Comparison of ENCODE assay signal across 8 cellular contexts in the genomic region with DNA sequence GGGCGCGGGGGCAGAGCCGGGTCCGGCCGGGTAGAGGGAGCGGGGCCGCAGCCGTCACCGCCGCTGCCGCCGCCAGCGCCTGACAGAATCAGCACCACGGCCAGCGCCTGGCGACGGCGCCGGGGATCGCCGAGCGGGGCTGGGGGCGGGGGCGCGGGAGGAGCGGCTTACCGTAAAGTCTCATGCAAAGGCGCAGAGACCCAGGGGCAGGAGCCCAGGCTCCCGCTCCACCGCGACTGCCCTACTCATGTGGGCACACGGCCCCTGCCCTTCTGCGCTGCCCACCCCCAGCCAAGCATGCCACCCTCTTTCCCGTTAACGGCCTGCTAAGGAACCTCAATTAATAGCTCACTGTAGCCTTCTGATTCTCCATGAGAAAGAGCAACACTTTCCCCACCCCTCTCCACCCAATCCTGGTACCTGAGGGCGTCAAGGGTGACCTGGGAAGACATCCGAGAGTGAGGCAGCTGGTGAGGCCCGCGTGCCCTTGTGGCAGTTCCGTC. TPM values are rescaled to one million over a fixed set of nuclear protein-coding genes. Genes with fewer than 3 reads are reported as not detected.
DNase-seq lines count a peak whose midpoint lies in the region; ATAC-seq and TF ChIP-seq lines count a peak whose summit lies in the region.

A gene with protein sequence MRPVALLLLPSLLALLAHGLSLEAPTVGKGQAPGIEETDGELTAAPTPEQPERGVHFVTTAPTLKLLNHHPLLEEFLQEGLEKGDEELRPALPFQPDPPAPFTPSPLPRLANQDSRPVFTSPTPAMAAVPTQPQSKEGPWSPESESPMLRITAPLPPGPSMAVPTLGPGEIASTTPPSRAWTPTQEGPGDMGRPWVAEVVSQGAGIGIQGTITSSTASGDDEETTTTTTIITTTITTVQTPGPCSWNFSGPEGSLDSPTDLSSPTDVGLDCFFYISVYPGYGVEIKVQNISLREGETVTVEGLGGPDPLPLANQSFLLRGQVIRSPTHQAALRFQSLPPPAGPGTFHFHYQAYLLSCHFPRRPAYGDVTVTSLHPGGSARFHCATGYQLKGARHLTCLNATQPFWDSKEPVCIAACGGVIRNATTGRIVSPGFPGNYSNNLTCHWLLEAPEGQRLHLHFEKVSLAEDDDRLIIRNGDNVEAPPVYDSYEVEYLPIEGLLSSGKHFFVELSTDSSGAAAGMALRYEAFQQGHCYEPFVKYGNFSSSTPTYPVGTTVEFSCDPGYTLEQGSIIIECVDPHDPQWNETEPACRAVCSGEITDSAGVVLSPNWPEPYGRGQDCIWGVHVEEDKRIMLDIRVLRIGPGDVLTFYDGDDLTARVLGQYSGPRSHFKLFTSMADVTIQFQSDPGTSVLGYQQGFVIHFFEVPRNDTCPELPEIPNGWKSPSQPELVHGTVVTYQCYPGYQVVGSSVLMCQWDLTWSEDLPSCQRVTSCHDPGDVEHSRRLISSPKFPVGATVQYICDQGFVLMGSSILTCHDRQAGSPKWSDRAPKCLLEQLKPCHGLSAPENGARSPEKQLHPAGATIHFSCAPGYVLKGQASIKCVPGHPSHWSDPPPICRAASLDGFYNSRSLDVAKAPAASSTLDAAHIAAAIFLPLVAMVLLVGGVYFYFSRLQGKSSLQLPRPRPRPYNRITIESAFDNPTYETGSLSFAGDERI (minus strand): TSS at position 98 of the 503 bp plus-strand sequence. CDS start 164 bp downstream, outside the sequence.

- no peaks in the 10 kb centered on the region for H3K36me3 Mint-ChIP-seq in CD4-positive, alpha-beta T cell (ENCODE audit: low read depth)
- no peaks in the 10 kb centered on the region for H3K36me3 Mint-ChIP-seq in activated naive CD8-positive, alpha-beta T cell treated with anti-CD3 and anti-CD28 coated beads for 36 hours
- H3K36me3 Mint-ChIP-seq in progenitor cell of endocrine pancreas (ENCODE audit: insufficient read depth) = no peaks in the 10 kb centered on the region

- H3K9me3 ChIP-seq in CD4-positive, alpha-beta T cell (ENCODE audit: control insufficient read depth, low read length) = no peaks in the 10 kb centered on the region
- no peaks in the 10 kb centered on the region; the same call in none of the 2 replicates for H3K9me3 ChIP-seq in SJSA1 (replicated peaks)
- H3K9me3 ChIP-seq in heart left ventricle = no peaks in the 10 kb centered on the region
- no peaks in the 10 kb centered on the region for H3K9me3 ChIP-seq in upper lobe of right lung

- 1 to 5% (median 1%) methylated on average over 13 to 40 of the region's 40 CpGs for WGBS in heart left ventricle, 4 donors

- H3K27ac ChIP-seq in CD4-positive, alpha-beta T cell (ENCODE audit: low read depth, low read length) = no peak within 1 kb of the TSS
- H3K27ac ChIP-seq in SJSA1 (no peak within 1 kb of the TSS), heart left ventricle (no peak within 1 kb of the TSS), upper lobe of right lung (no peak within 1 kb of the TSS)

- peaks cover 71% of the 10 kb centered on the region for H3K27me3 Mint-ChIP-seq in CD4-positive, alpha-beta T cell
- H3K27me3 Mint-ChIP-seq in activated naive CD8-positive, alpha-beta T cell treated with anti-CD3 and anti-CD28 coated beads for 36 hours = peaks cover 49% of the 10 kb centered on the region
- peaks cover 58% of the 10 kb centered on the region for H3K27me3 Mint-ChIP-seq in progenitor cell of endocrine pancreas

- in situ Hi-C loops in KBM-7 (cut with MboI; ENCODE audit: low pct_unique_long_range_greater_than_20kb, low sequenced_read_pairs) = no loop called here

- H3K4me3 ChIP-seq in SJSA1 = no peak within 1 kb of the TSS
- peak within 1 kb of the TSS in 1 of 12 donors; percentile 29 for H3K4me3 ChIP-seq in heart left ventricle
- H3K4me3 ChIP-seq in upper lobe of right lung = no peak within 1 kb of the TSS

- H3K4me1 ChIP-seq in SJSA1 (replicated peaks) (peaks cover 6% of the 10 kb centered on the region; the same call in 1 of the 2 replicates), heart left ventricle (peaks cover 0 to 13% (median 3%) of the 10 kb centered on the region in 12 donors), upper lobe of right lung (no peaks in the 10 kb centered on the region)

- intact Hi-C loops in CD4-positive, alpha-beta T cell (cut with DNase I, micrococcal nuclease) = no loop called here
- intact Hi-C loops in heart left ventricle (cut with DNase I) (loop anchor here in 1 of 10 donors (5.0 kb wide), 1 partner anchor 61 kb away; no protein-coding TSS in a partner anchor), upper lobe of right lung (cut with DNase I) (no loop called here)

- peak; percentile 23 to 68 (median 44) for DNase-seq in CD4-positive, alpha-beta T cell
- DNase-seq in KBM-7 (peak; percentile 55), SJSA1 (ENCODE audit: low read depth in 1 of 2, low spot score in 2 of 2) (peak; percentile 19 to 70), heart left ventricle (peak; percentile 72 to 87 (median 82)), progenitor cell of endocrine pancreas (ENCODE audit: low spot score, unreplicated experiment) (peak; percentile 91), upper lobe of right lung (peak; percentile 88)
- peak; percentile 82 for DNase-seq in activated naive CD8-positive, alpha-beta T cell treated with anti-CD3 and anti-CD28 coated beads for 36 hours

- H3K4me3 Mint-ChIP-seq in CD4-positive, alpha-beta T cell = no peak within 1 kb of the TSS
- no peak within 1 kb of the TSS for H3K4me3 Mint-ChIP-seq in activated naive CD8-positive, alpha-beta T cell treated with anti-CD3 and anti-CD28 coated beads for 36 hours
- peak within 1 kb of the TSS; percentile 55 for H3K4me3 Mint-ChIP-seq in progenitor cell of endocrine pancreas (ENCODE audit: low read depth)

- no peaks in the 10 kb centered on the region for H3K36me3 ChIP-seq in SJSA1
- H3K36me3 ChIP-seq in heart left ventricle = no peaks in the 10 kb centered on the region
- H3K36me3 ChIP-seq in upper lobe of right lung = no peaks in the 10 kb centered on the region

- POLR2A ChIA-PET in CD4-positive, alpha-beta T cell (lab: Charles Lee) = interaction anchor here (0.6 kb wide), 1 partner anchor 212 kb away, joined by 3 read pairs; no protein-coding TSS in a partner anchor

- H3K27ac Mint-ChIP-seq in CD4-positive, alpha-beta T cell = no peak within 1 kb of the TSS
- H3K27ac Mint-ChIP-seq in activated naive CD8-positive, alpha-beta T cell treated with anti-CD3 and anti-CD28 coated beads for 36 hours = no peak within 1 kb of the TSS
- H3K27ac Mint-ChIP-seq in progenitor cell of endocrine pancreas = no peak within 1 kb of the TSS

- CTCF ChIA-PET in CD4-positive, alpha-beta T cell (lab: Charles Lee) = interaction anchor here (2.3 kb wide), 1 partner anchor 40 kb away, joined by 5 read pairs; no protein-coding TSS in a partner anchor

- TF ChIP-seq POLR2A in heart left ventricle (IDR thresholded peaks at IDR 0.05) = no peak

- H3K4me1 Mint-ChIP-seq in CD4-positive, alpha-beta T cell (ENCODE audit: low read depth) = no peaks in the 10 kb centered on the region
- no peaks in the 10 kb centered on the region for H3K4me1 Mint-ChIP-seq in activated naive CD8-positive, alpha-beta T cell treated with anti-CD3 and anti-CD28 coated beads for 36 hours
- peaks cover 28% of the 10 kb centered on the region for H3K4me1 Mint-ChIP-seq in progenitor cell of endocrine pancreas (ENCODE audit: low read depth)

- H3K27me3 ChIP-seq in CD4-positive, alpha-beta T cell (ENCODE audit: control insufficient read depth, insufficient read depth, low read length) = peaks cover 55% of the 10 kb centered on the region
- H3K27me3 ChIP-seq in SJSA1 (replicated peaks) = peaks cover 33% of the 10 kb centered on the region
- H3K27me3 ChIP-seq in heart left ventricle = peaks cover 9 to 57% (median 35%) of the 10 kb centered on the region in 9 donors
- H3K27me3 ChIP-seq in upper lobe of right lung = peaks cover 51% of the 10 kb centered on the region

- ATAC-seq in CD4-positive, alpha-beta T cell (ENCODE audit: poor library complexity) = peak; percentile 90
- ATAC-seq in heart left ventricle = peak in 3 of 4 donors; percentile 90 to 95 (median 91)
- ATAC-seq in upper lobe of right lung = peak; percentile 92
- ATAC-seq in HG03469 (IDR thresholded peaks at IDR 0.05; ENCODE audit: unreplicated experiment) = no peak

- no peak for TF ChIP-seq CTCF in CD4-positive, alpha-beta T cell (IDR thresholded peaks at IDR 0.05)
- TF ChIP-seq CTCF in heart left ventricle (IDR thresholded peaks at IDR 0.05) = peak in 3 of 12 donors; percentile 7 to 32 (median 9)
- TF ChIP-seq CTCF in progenitor cell of endocrine pancreas (IDR thresholded peaks at IDR 0.05; ENCODE audit: unreplicated experiment) = no peak
- peak; percentile 17 for TF ChIP-seq CTCF in upper lobe of right lung (IDR thresholded peaks at IDR 0.05)

- no peaks in the 10 kb centered on the region for H3K9me3 Mint-ChIP-seq in CD4-positive, alpha-beta T cell
- H3K9me3 Mint-ChIP-seq in activated naive CD8-positive, alpha-beta T cell treated with anti-CD3 and anti-CD28 coated beads for 36 hours = no peaks in the 10 kb centered on the region
- no peaks in the 10 kb centered on the region for H3K9me3 Mint-ChIP-seq in progenitor cell of endocrine pancreas (ENCODE audit: low read depth)

RNA-seq across cellular contexts. Expression of the gene that starts here (rescaled TPM):
- under 1 TPM in 1 of 2 experiments, not detected in 1; 0.31 TPM for total RNA-seq in CD4-positive, alpha-beta T cell
- not detected in 2 replicates for total RNA-seq in SJSA1 (2014; rRNA removed; shearing (Covaris generic))
- not detected for total RNA-seq in activated naive CD8-positive, alpha-beta T cell treated with anti-CD3 and anti-CD28 coated beads for 36 hours
- total RNA-seq in heart left ventricle (under 1 TPM in 1 of 9 donors, not detected in 8; 0.25 TPM), progenitor cell of endocrine pancreas (9.8 and 10.1 TPM in 2 replicates), upper lobe of right lung (not detected)
- not detected for polyA plus RNA-seq in heart left ventricle

Comparison
In these comparisons a context has a peak if more than half of its experiments do, and no peak if none do; other contexts are left out.
1. Peak in DNase-seq and ATAC-seq in CD4-positive, alpha-beta T cell; RNA of the gene not detected or under 1 TPM.
2. Peak in DNase-seq in SJSA1; RNA of the gene not detected or under 1 TPM.
3. Peak in DNase-seq in activated naive CD8-positive, alpha-beta T cell treated with anti-CD3 and anti-CD28 coated beads for 36 hours; RNA of the gene not detected or under 1 TPM.
4. Peak in DNase-seq and ATAC-seq in heart left ventricle; RNA of the gene not detected or under 1 TPM.
5. Peak in DNase-seq and ATAC-seq in upper lobe of right lung; RNA of the gene not detected or under 1 TPM.